24 cellular contexts compared by ENCODE assay signal in the genomic region with DNA sequence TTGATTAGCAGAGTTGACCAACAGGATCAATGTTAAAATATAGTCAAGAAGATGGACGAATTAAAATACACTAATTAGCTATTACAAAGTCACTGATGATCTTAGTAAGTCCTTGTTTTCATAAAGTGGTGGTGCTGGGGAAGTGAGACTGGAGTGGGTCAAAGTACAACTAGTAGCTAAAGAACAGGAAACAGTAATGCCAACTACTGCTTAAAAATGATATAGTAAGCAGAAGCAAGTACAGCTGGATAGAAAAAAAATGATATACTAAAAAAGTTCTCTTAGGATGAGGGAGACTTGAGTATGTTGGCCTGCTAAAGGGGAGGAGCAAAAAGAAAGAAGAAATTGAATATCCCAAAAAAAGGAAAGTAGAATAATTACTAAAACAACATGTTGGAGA.
DNase-seq lines count a peak whose midpoint lies in the region; ATAC-seq, FAIRE-seq and TF ChIP-seq lines count a peak whose summit lies in the region.
"Had no signal": no experiment of that assay in that cellular context is flagged by ENCODE, and none has a peak within 500 bp of the region (broad histone marks: within the 10 kb centered on the region; RNA-seq: fewer than 3 reads in every experiment).

No MANE protein-coding gene starts in this region.

- no peaks in the 10 kb centered on the region for H3K27me3 ChIP-seq in lower lobe of right lung (ENCODE audit: low read depth)
- H3K27me3 ChIP-seq: upper lobe of left lung had no signal

- H3K27ac ChIP-seq in lower lobe of right lung = no peak overlapping the region
- H3K27ac ChIP-seq: upper lobe of left lung had no signal

- H3K4me3 ChIP-seq in lower lobe of right lung (no peak overlapping the region), foreskin fibroblast (ENCODE audit: low read depth in 1 of 2, low read length in 2 of 2) (no peak overlapping the region)
- H3K4me3 ChIP-seq: HAP-1, K562, upper lobe of left lung had no signal

- TF ChIP-seq POLR2A in GM12891 (IDR thresholded peaks at IDR 0.05; ENCODE audit: low read depth, low read length) = no peak

- no peaks in the 10 kb centered on the region for H3K4me1 ChIP-seq in lower lobe of right lung
- H3K4me1 ChIP-seq: HAP-1, upper lobe of left lung had no signal

- H3K9me3 ChIP-seq in lower lobe of right lung = no peaks in the 10 kb centered on the region
- H3K9me3 ChIP-seq: HAP-1, upper lobe of left lung had no signal

- ATAC-seq in GM18909 (IDR thresholded peaks at IDR 0.05; ENCODE audit: poor library complexity, unreplicated experiment) (peak; percentile 65), HG03432 (IDR thresholded peaks at IDR 0.05; ENCODE audit: unreplicated experiment) (peak; percentile 68), left colon (peak; percentile 74), lower lobe of right lung (no peak), HG03139 (IDR thresholded peaks at IDR 0.05; ENCODE audit: unreplicated experiment) (no peak)
- ATAC-seq: activated CD4-positive, alpha-beta T cell treated with anti-CD3 and anti-CD28 coated beads for 36 hours; K562 had no signal

- intact Hi-C loops in left colon (cut with DNase I, micrococcal nuclease) (loop anchor here in 1 of 2 donors (10.0 kb wide), 1 partner anchor 368 kb away; no protein-coding TSS in a partner anchor), lower lobe of right lung (cut with DNase I) (no loop called here), posterior vena cava (cut with DNase I) (no loop called here)

- FAIRE-seq in GM12891 (lab: Jason Lieb, UNC) = no peak
- FAIRE-seq: K562 had no signal

- TF ChIP-seq CTCF in lower lobe of right lung (IDR thresholded peaks at IDR 0.05) = no peak
- TF ChIP-seq CTCF in foreskin fibroblast (IDR thresholded peaks at IDR 0.05; ENCODE audit: low read depth, low read length) = no peak

- H3K36me3 ChIP-seq in lower lobe of right lung = no peaks in the 10 kb centered on the region
- H3K36me3 ChIP-seq: HAP-1, upper lobe of left lung had no signal

- DNase-seq in GM12891 (ENCODE audit: insufficient read length, low spot score) = no peak
- DNase-seq in left colon = no peak
- DNase-seq in lower lobe of right lung = no peak
- no peak for DNase-seq in posterior vena cava (ENCODE audit: low spot score)
- DNase-seq in foreskin fibroblast = no peak
- DNase-seq: activated CD4-positive, alpha-beta T cell treated with anti-CD3 and anti-CD28 coated beads for 36 hours; activated CD8-positive, alpha-beta memory T cell treated with anti-CD3 and anti-CD28 coated beads for 24 hours; activated gamma-delta T cell; activated T-cell treated with anti-CD3 and anti-CD28 coated beads, Interleukin-2, amount 50 U/mL, for 1 hour; cerebellar nuclear complex; COR-L47; DMS79 treated with DMSO at 0.1 percent for 48 hours; glutamatergic neuron; MM.1S; NCI-H146; NCI-H510A; NK-92 treated with Interleukin-12 subunit alpha and Interleukin-12 subunit beta, amount 100 ng/mL, for 24 hours; RPMI8226; upper lobe of left lung had no signal

TF ChIP-seq in GM12891, 5 proteins besides CTCF, POLR2A, EP300 and RAD21:
- TF ChIP-seq SPI1 (IDR thresholded peaks at IDR 0.05; ENCODE audit: low read depth, low read length) = 0 out of 2 replicates have a peak, but pooled peaks have one; percentile 17
- TF ChIP-seq TAF1 (IDR thresholded peaks at IDR 0.05; ENCODE audit: low read depth, low read length) = no peak

Comparison
In these comparisons a context has a peak if more than half of its experiments do, and no peak if none do; other contexts are left out.
1. ATAC-seq: peak in GM18909 (single experiment), HG03432 (single experiment) and left colon (single experiment); none in lower lobe of right lung (0 of 2) and HG03139 (single experiment).